Comparison of ENCODE assay signal across 14 cellular contexts in the genomic region with DNA sequence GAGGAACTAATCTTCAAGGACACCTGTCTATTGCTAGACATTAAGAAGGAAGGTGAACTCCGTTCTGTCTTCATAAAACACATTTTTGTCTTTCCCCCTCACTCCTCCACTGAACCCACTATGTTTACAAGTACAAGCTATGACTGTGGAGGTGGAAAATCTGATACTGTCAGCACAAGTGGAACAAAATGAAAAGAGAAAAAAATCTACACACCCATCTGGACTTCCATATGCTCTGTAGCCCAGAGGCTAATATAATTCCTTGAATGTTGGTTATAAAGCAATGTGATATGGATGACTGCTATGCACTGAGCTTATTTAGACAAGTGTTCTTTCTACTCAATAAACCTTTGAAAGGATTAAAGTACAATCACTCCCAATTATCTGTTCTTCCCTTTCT.
DNase-seq lines count a peak whose midpoint lies in the region; ATAC-seq and TF ChIP-seq lines count a peak whose summit lies in the region.
"Had no signal": no experiment of that assay in that cellular context is flagged by ENCODE, and none has a peak within 500 bp of the region (broad histone marks: within the 10 kb centered on the region; RNA-seq: fewer than 3 reads in every experiment).

No MANE protein-coding gene starts in this region.

- H3K9me3 Mint-ChIP-seq in Caco-2 (ENCODE audit: unreplicated experiment): no peaks in the 10 kb centered on the region
- no peaks in the 10 kb centered on the region for H3K9me3 Mint-ChIP-seq in activated CD8-positive, alpha-beta T cell treated with anti-CD3 and anti-CD28 coated beads, Interleukin-2, amount 10 ng/mL, durations not matched to agents 7 days and 5 days (ENCODE audit: insufficient read depth)
- H3K9me3 Mint-ChIP-seq in progenitor cell of endocrine pancreas (ENCODE audit: low read depth): no peaks in the 10 kb centered on the region

- no peak overlapping the region for H3K27ac Mint-ChIP-seq in Caco-2 (ENCODE audit: unreplicated experiment)
- no peak overlapping the region for H3K27ac Mint-ChIP-seq in activated CD8-positive, alpha-beta T cell treated with anti-CD3 and anti-CD28 coated beads, Interleukin-2, amount 10 ng/mL, durations not matched to agents 7 days and 5 days
- H3K27ac Mint-ChIP-seq in progenitor cell of endocrine pancreas: no peak overlapping the region

- H3K4me1 ChIP-seq in Caco-2: peaks cover 19% of the 10 kb centered on the region

- H3K36me3 ChIP-seq in Caco-2 (ENCODE audit: control insufficient read depth, insufficient read depth, low read length): no peaks in the 10 kb centered on the region

- H3K4me3 ChIP-seq in Caco-2 (ENCODE audit: low read depth, low read length): no peak overlapping the region

- H3K4me3 Mint-ChIP-seq in Caco-2 (ENCODE audit: unreplicated experiment) (no peak overlapping the region), progenitor cell of endocrine pancreas (ENCODE audit: low read depth) (no peak overlapping the region)
- no peak overlapping the region for H3K4me3 Mint-ChIP-seq in activated CD8-positive, alpha-beta T cell treated with anti-CD3 and anti-CD28 coated beads, Interleukin-2, amount 10 ng/mL, durations not matched to agents 7 days and 5 days

- no peaks in the 10 kb centered on the region for H3K9me3 ChIP-seq in Caco-2

- TF ChIP-seq CTCF in Caco-2 (IDR thresholded peaks at IDR 0.05; ENCODE audit: insufficient read depth in 1 of 2, low read depth in 1 of 2, low read length in 1 of 2, severe bottlenecking in 1 of 2, unreplicated experiment in 1 of 2) (no peak), progenitor cell of endocrine pancreas (IDR thresholded peaks at IDR 0.05; ENCODE audit: unreplicated experiment) (no peak)

- intact Hi-C loops in Caco-2 (cut with micrococcal nuclease; ENCODE audit: unreplicated experiment): no loop called here

- POLR2A ChIA-PET in Caco-2 (lab: Charles Lee): no interaction called here
- POLR2A ChIA-PET in activated CD8-positive, alpha-beta T cell treated with anti-CD3 and anti-CD28 coated beads, Interleukin-2, amount 10 ng/mL, durations not matched to agents 7 days and 5 days (lab: Charles Lee): no interaction called here

- H3K4me1 Mint-ChIP-seq in Caco-2 (ENCODE audit: low read depth, unreplicated experiment) (peaks cover 7% of the 10 kb centered on the region), progenitor cell of endocrine pancreas (ENCODE audit: low read depth) (peaks cover 14% of the 10 kb centered on the region)
- no peaks in the 10 kb centered on the region for H3K4me1 Mint-ChIP-seq in activated CD8-positive, alpha-beta T cell treated with anti-CD3 and anti-CD28 coated beads, Interleukin-2, amount 10 ng/mL, durations not matched to agents 7 days and 5 days (ENCODE audit: low read depth)

- BruUV-seq in Caco-2 (replicated peaks; lab: Mats Ljungman, UMichigan): no TSS peak

- DNase-seq in NCI-H1092 treated with DMSO at 0.1 percent for 48 hours (lab: John Stamatoyannopoulos, UW) (peak; percentile 27), NCI-H1092 (lab: John Stamatoyannopoulos, UW) (no peak), NCI-H2171 (lab: John Stamatoyannopoulos, UW) (peak; percentile 89), superior temporal gyrus (ENCODE audit: extremely low spot score) (peak; percentile 40), Caco-2 (no peak), progenitor cell of endocrine pancreas (ENCODE audit: low spot score, unreplicated experiment) (no peak)
- no peak for DNase-seq in activated CD8-positive, alpha-beta T cell treated with anti-CD3 and anti-CD28 coated beads, Interleukin-2, amount 10 ng/mL, durations not matched to agents 7 days and 5 days
- DNase-seq: AML-193, EL, KBM-7, NCI-H1417 treated with DMSO at 0.1 percent for 48 hours, NCI-H2081 had no signal

- CTCF ChIA-PET in Caco-2 (lab: Charles Lee): no interaction called here
- CTCF ChIA-PET in activated CD8-positive, alpha-beta T cell treated with anti-CD3 and anti-CD28 coated beads, Interleukin-2, amount 10 ng/mL, durations not matched to agents 7 days and 5 days (lab: Charles Lee): no interaction called here

- H3K36me3 Mint-ChIP-seq in Caco-2 (ENCODE audit: insufficient read depth, unreplicated experiment) (no peaks in the 10 kb centered on the region), progenitor cell of endocrine pancreas (ENCODE audit: insufficient read depth) (no peaks in the 10 kb centered on the region)
- no peaks in the 10 kb centered on the region for H3K36me3 Mint-ChIP-seq in activated CD8-positive, alpha-beta T cell treated with anti-CD3 and anti-CD28 coated beads, Interleukin-2, amount 10 ng/mL, durations not matched to agents 7 days and 5 days (ENCODE audit: low read depth)

- no peak for ATAC-seq in SK-N-SH treated with all-trans-retinoic acid at 6 μM for 48 hours
- ATAC-seq in activated CD8-positive, alpha-beta T cell treated with anti-CD3 and anti-CD28 coated beads, Interleukin-2, amount 10 ng/mL, durations not matched to agents 7 days and 5 days: no peak
- ATAC-seq: Right ventricle myocardium inferior had no signal

- H3K27me3 Mint-ChIP-seq in Caco-2 (ENCODE audit: insufficient read depth, unreplicated experiment) (no peaks in the 10 kb centered on the region), progenitor cell of endocrine pancreas (peaks cover 2% of the 10 kb centered on the region)
- H3K27me3 Mint-ChIP-seq in activated CD8-positive, alpha-beta T cell treated with anti-CD3 and anti-CD28 coated beads, Interleukin-2, amount 10 ng/mL, durations not matched to agents 7 days and 5 days (ENCODE audit: low read depth): peaks cover 3% of the 10 kb centered on the region

- no peaks in the 10 kb centered on the region for H3K27me3 ChIP-seq in Caco-2 (replicated peaks; ENCODE audit: control insufficient read depth, insufficient read depth, low read length)

TF ChIP-seq in SK-N-SH treated with all-trans-retinoic acid at 6 μM for 48 hours, 23 proteins besides CTCF, POLR2A, EP300 and RAD21:
- TF ChIP-seq, protein P1, sequence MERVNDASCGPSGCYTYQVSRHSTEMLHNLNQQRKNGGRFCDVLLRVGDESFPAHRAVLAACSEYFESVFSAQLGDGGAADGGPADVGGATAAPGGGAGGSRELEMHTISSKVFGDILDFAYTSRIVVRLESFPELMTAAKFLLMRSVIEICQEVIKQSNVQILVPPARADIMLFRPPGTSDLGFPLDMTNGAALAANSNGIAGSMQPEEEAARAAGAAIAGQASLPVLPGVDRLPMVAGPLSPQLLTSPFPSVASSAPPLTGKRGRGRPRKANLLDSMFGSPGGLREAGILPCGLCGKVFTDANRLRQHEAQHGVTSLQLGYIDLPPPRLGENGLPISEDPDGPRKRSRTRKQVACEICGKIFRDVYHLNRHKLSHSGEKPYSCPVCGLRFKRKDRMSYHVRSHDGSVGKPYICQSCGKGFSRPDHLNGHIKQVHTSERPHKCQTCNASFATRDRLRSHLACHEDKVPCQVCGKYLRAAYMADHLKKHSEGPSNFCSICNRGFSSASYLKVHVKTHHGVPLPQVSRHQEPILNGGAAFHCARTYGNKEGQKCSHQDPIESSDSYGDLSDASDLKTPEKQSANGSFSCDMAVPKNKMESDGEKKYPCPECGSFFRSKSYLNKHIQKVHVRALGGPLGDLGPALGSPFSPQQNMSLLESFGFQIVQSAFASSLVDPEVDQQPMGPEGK (CRISPR knock-in tag; IDR thresholded peaks at IDR 0.05; ENCODE audit: borderline replicate concordance): no peak
- TF ChIP-seq TCF4 (CRISPR knock-in tag; IDR thresholded peaks at IDR 0.05; ENCODE audit: borderline replicate concordance): peak; percentile 62; the same call in 1 of the 2 replicates

Comparison
In these comparisons a context has a peak if more than half of its experiments do, and no peak if none do; other contexts are left out.
1. DNase-seq: peak in NCI-H1092 treated with DMSO at 0.1 percent for 48 hours (single experiment), NCI-H2171 (single experiment) and superior temporal gyrus (single experiment); none in NCI-H1092 (single experiment), Caco-2 (0 of 2), activated CD8-positive, alpha-beta T cell treated with anti-CD3 and anti-CD28 coated beads, Interleukin-2, amount 10 ng/mL, durations not matched to agents 7 days and 5 days (single experiment) and progenitor cell of endocrine pancreas (single experiment).